Comparison of ENCODE assay signal across 8 cellular contexts in genomic region chr22:42856179-42856864, GRCh38. TPM values are rescaled to one million over a fixed set of nuclear protein-coding genes. Genes with fewer than 3 reads are reported as not detected.
DNase-seq lines count a peak whose midpoint lies in the region; ATAC-seq and TF ChIP-seq lines count a peak whose summit lies in the region.

No MANE protein-coding gene starts in this region.

- intact Hi-C loops in ascending aorta (cut with DNase I), result loop anchor here (5.0 kb wide), 2 partner anchors 86 to 209 kb away; partner anchors contain the start of gene CYB5R3

- H3K4me1 ChIP-seq in ascending aorta, result peaks cover 8 to 21% of the 10 kb centered on the region in 2 donors

- TF ChIP-seq CTCF in ascending aorta (IDR thresholded peaks at IDR 0.05), result no peak

- no peaks in the 10 kb centered on the region for H3K36me3 ChIP-seq in ascending aorta

- peak; percentile 56 for DNase-seq in DMS 273 (lab: John Stamatoyannopoulos, UW; ENCODE audit: unreplicated experiment)
- no peak for DNase-seq in DMS 273 treated with DMSO at 0.1 percent for 48 hours (lab: John Stamatoyannopoulos, UW)
- DNase-seq in SW480 (ENCODE audit: low spot score), result peak; percentile 28
- DNase-seq in ascending aorta (ENCODE audit: low spot score in 2 of 2), result peak; percentile 44 to 88
- DNase-seq in inferior parietal cortex (ENCODE audit: extremely low spot score), result peak; percentile 12
- DNase-seq in stimulated activated CD4-positive, alpha-beta T cell treated with anti-CD3 and anti-CD28 coated beads, Interleukin-15, amount 100 ng/mL, for 1 hour (ENCODE audit: low read depth in 1 of 2, low spot score in 1 of 2), result peak; percentile 4 to 23
- no peak for DNase-seq in cerebellum (ENCODE audit: low spot score)

- ATAC-seq in HG03103 (IDR thresholded peaks at IDR 0.05; ENCODE audit: low read depth, unreplicated experiment), result peak; percentile 21

- H3K4me3 ChIP-seq in ascending aorta, result peak overlapping the region; percentile 68 to 96

- H3K27me3 ChIP-seq in ascending aorta, result no peaks in the 10 kb centered on the region

- no peaks in the 10 kb centered on the region for H3K9me3 ChIP-seq in ascending aorta

- H3K27ac ChIP-seq in ascending aorta, result peak overlapping the region; percentile 94 to 99

RNA-seq across cellular contexts. Expression of gene ARFGAP3, which starts 0.8 kb away (rescaled TPM):
- total RNA-seq in ascending aorta (21.6 TPM), cerebellum (36.1 TPM)

Comparison
In these comparisons a context has a peak if more than half of its experiments do, and no peak if none do; other contexts are left out.
1. DNase-seq: peak in DMS 273 (single experiment), SW480 (single experiment), ascending aorta (2 of 2), inferior parietal cortex (single experiment) and stimulated activated CD4-positive, alpha-beta T cell treated with anti-CD3 and anti-CD28 coated beads, Interleukin-15, amount 100 ng/mL, for 1 hour (2 of 2); none in DMS 273 treated with DMSO at 0.1 percent for 48 hours (single experiment) and cerebellum (single experiment).